In genomic region chr20:50580016-50580747, GRCh38 we compare ENCODE assay signal across 8 cellular contexts.
A peak's percentile ranks its signal among the peaks of the same experiment; 100 is the strongest.
DNase-seq lines count a peak whose midpoint lies in the region; ATAC-seq, FAIRE-seq and TF ChIP-seq lines count a peak whose summit lies in the region.

No MANE protein-coding gene starts in this region.

- intact Hi-C loops in Right ventricle myocardium superior (cut with DNase I) = no loop called here
- intact Hi-C loops in prostate gland (cut with DNase I) = loop anchor here (2.0 to 10.0 kb wide), 2 partner anchors 393 to 455 kb away; no protein-coding TSS in a partner anchor

- no peak overlapping the region for H3K27ac ChIP-seq in prostate gland

- WGBS in prostate gland = 47% methylated on average over 17 of the region's 17 CpGs

- no peaks in the 10 kb centered on the region for H3K27me3 ChIP-seq in prostate gland (replicated peaks; ENCODE audit: insufficient read depth)

- DNase-seq in AG04449 (ENCODE audit: low read depth, low spot score) (no peak), GM12891 (ENCODE audit: insufficient read length, low spot score) (no peak), RCC 7860 (ENCODE audit: low spot score) (peak; percentile 50), Right ventricle myocardium superior (peak; percentile 81), prostate gland (ENCODE audit: low spot score) (peak; percentile 50), GOT3 (lab: John Stamatoyannopoulos, UW) (no peak)
- DNase-seq in activated naive CD4-positive, alpha-beta T cell treated with anti-CD3 and anti-CD28 coated beads, Interleukin-2, amount 50 U/mL, for 72 hours (ENCODE audit: low spot score in 2 of 2) = peak in 1 of 2 donors; percentile 59

- POLR2A ChIA-PET in AG04449 (lab: Yijun Ruan, JAX) = no interaction called here

- no peaks in the 10 kb centered on the region for H3K9me3 ChIP-seq in prostate gland

- peak overlapping the region; percentile 7 to 63 for H3K27ac Mint-ChIP-seq in activated naive CD4-positive, alpha-beta T cell treated with anti-CD3 and anti-CD28 coated beads, Interleukin-2, amount 50 U/mL, for 72 hours

- H3K36me3 Mint-ChIP-seq in activated naive CD4-positive, alpha-beta T cell treated with anti-CD3 and anti-CD28 coated beads, Interleukin-2, amount 50 U/mL, for 72 hours = peaks cover 23 to 48% of the 10 kb centered on the region in 2 donors

- FAIRE-seq in GM12891 (lab: Jason Lieb, UNC) (peak; percentile 38), RCC 7860 (lab: Jason Lieb, UNC) (no peak)

- no peaks in the 10 kb centered on the region for H3K9me3 Mint-ChIP-seq in activated naive CD4-positive, alpha-beta T cell treated with anti-CD3 and anti-CD28 coated beads, Interleukin-2, amount 50 U/mL, for 72 hours

- TF ChIP-seq POLR2A in GM12891 (IDR thresholded peaks at IDR 0.05; ENCODE audit: low read depth, low read length) (peak; percentile 50), prostate gland (IDR thresholded peaks at IDR 0.05) (no peak)

- peak in 1 of 2 donors; percentile 41 for ATAC-seq in activated naive CD4-positive, alpha-beta T cell treated with anti-CD3 and anti-CD28 coated beads, Interleukin-2, amount 50 U/mL, for 72 hours
- ATAC-seq in Right ventricle myocardium superior (ENCODE audit: poor library complexity) = peak; percentile 55
- ATAC-seq in HG03039 (IDR thresholded peaks at IDR 0.05; ENCODE audit: unreplicated experiment) = no peak

- peaks cover 14% of the 10 kb centered on the region for H3K4me1 ChIP-seq in prostate gland (replicated peaks)

- CTCF ChIA-PET in AG04449 (lab: Yijun Ruan, JAX) = interaction anchor here (0.6 to 9.3 kb wide), 27 partner anchors 7 to 398 kb away, joined by 3 to 113 read pairs (median 3); no protein-coding TSS in a partner anchor

- TF ChIP-seq CTCF in AG04449 (IDR thresholded peaks at IDR 0.05; ENCODE audit: insufficient read depth, low read length, missing control alignments) (peak; percentile 78), prostate gland (IDR thresholded peaks at IDR 0.05) (peak; percentile 39 to 80 (median 71))

- H3K36me3 ChIP-seq in prostate gland = peaks cover 4 to 24% of the 10 kb centered on the region in 2 donors

- H3K4me3 ChIP-seq in AG04449 (ENCODE audit: low read depth, low read length) = no peak overlapping the region
- no peak overlapping the region for H3K4me3 ChIP-seq in prostate gland

TF ChIP-seq in GM12891, 5 proteins besides CTCF, POLR2A, EP300 and RAD21:
- TF ChIP-seq POLR2AphosphoS5 (IDR thresholded peaks at IDR 0.05; ENCODE audit: low read depth, low read length) = 0 out of 2 replicates have a peak, but pooled peaks have one; percentile 47
- TF ChIP-seq TAF1 (IDR thresholded peaks at IDR 0.05; ENCODE audit: low read depth, low read length) = no peak

Comparison
In these comparisons a context has a peak if more than half of its experiments do, and no peak if none do; other contexts are left out.
1. DNase-seq: peak in RCC 7860 (single experiment), Right ventricle myocardium superior (single experiment) and prostate gland (single experiment); none in AG04449 (single experiment), GM12891 (single experiment) and GOT3 (single experiment).